In the genomic region with DNA sequence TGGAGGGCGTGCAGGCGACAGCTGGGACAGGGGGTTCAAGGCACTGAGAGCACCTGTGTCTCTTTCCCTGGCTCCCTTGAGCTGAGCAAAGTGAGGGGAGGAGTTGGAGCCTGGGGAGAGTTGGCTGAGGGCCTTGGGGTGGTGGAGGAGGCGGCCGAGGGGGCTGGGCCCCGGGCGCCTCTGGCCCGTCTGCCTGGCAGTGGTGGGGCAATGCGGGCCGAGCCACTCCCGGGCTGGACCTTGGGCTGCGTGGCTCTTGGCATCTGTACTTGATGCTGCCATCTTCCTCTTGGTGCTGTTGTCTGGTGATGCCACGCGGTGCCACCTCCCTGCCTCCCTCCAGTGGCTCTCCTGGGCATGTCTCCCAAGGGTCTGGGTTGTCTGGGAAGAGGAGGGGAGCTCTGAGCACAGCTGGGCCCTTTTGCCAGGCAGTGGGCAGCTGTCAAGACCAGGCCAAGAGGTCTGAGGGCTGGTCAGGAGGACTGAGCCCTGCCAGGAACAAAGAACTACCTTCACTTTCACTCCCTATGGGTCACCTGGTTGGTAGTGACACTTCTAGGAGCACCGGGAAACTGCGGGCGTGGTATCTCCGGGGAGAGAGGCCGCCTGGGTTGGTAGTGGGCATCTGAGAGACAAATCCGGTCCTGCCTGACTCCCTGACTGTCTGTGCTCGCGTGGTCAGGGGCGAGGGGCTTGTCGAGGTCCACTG, we compare ENCODE assay signal across 10 cellular contexts. TPM values are rescaled to one million over a fixed set of nuclear protein-coding genes. Genes with fewer than 3 reads are reported as not detected.
DNase-seq lines count a peak whose midpoint lies in the region; ATAC-seq and TF ChIP-seq lines count a peak whose summit lies in the region.
"Had no signal": no experiment of that assay in that cellular context is flagged by ENCODE, and none has a peak within 500 bp of the region (broad histone marks: within the 10 kb centered on the region; RNA-seq: fewer than 3 reads in every experiment).

No MANE protein-coding gene starts in this region.

- peak; percentile 51 for DNase-seq in activated effector memory CD4-positive, alpha-beta T cell treated with anti-CD3 and anti-CD28 coated beads, Interleukin-2, amount 50 U/mL, for 16 hours
- DNase-seq in activated effector memory CD4-positive, alpha-beta T cell treated with Interleukin-2 at 50 U/mL for 16 hours: no peak
- DNase-seq in kidney epithelial cell (ENCODE audit: low read depth) (no peak), substantia nigra (lab: John Stamatoyannopoulos, UW) (peak in 22 of 49 donors; percentile 15 to 66 (median 40)), cerebellum (ENCODE audit: low spot score) (no peak), NCI-H2171 treated with DMSO at 0.1 percent for 48 hours (lab: John Stamatoyannopoulos, UW) (no peak)
- no peak for DNase-seq in NK-92 treated with Interleukin-12 subunit alpha and Interleukin-12 subunit beta, amount 100 ng/mL, for 24 hours (lab: John Stamatoyannopoulos, UW)
- DNase-seq: esophagus squamous epithelium had no signal

- peak; percentile 11 for TF ChIP-seq CTCF in kidney epithelial cell (IDR thresholded peaks at IDR 0.05; ENCODE audit: insufficient read depth, low read length, poor library complexity, severe bottlenecking)

- ATAC-seq in SK-N-SH treated with all-trans-retinoic acid at 6 μM for 48 hours: peak; percentile 10; the same call in 1 of the 3 replicates
- ATAC-seq: left lung had no signal

- peaks cover 32% of the 10 kb centered on the region for H3K27me3 ChIP-seq in kidney epithelial cell (ENCODE audit: control insufficient read depth, insufficient read depth, low read length)

- H3K4me3 ChIP-seq in kidney epithelial cell (ENCODE audit: low read depth, low read length): no peak overlapping the region

- peak overlapping the region; percentile 74 for H3K27ac ChIP-seq in substantia nigra (ENCODE audit: low read depth, low read length, poor library complexity, severe bottlenecking)
- H3K27ac ChIP-seq: esophagus squamous epithelium, left lung had no signal

- H3K36me3 ChIP-seq in kidney epithelial cell (ENCODE audit: control insufficient read depth, insufficient read depth, low read length): no peaks in the 10 kb centered on the region
- H3K36me3 ChIP-seq: esophagus squamous epithelium, left lung had no signal

TF ChIP-seq in SK-N-SH treated with all-trans-retinoic acid at 6 μM for 48 hours, 23 proteins besides CTCF, POLR2A, EP300 and RAD21:
- TF ChIP-seq ARNTL (CRISPR knock-in tag; IDR thresholded peaks at IDR 0.05; ENCODE audit: borderline replicate concordance, low read depth) (no peak), BACH2 (CRISPR knock-in tag; IDR thresholded peaks at IDR 0.05; ENCODE audit: borderline replicate concordance) (no peak), ZFP30 (CRISPR knock-in tag; IDR thresholded peaks at IDR 0.05) (no peak), RARB (CRISPR knock-in tag; IDR thresholded peaks at IDR 0.05) (no peak), ZNF70 (CRISPR knock-in tag; IDR thresholded peaks at IDR 0.05) (no peak), ZNF8 (CRISPR knock-in tag; IDR thresholded peaks at IDR 0.05) (no peak), ESRRG (CRISPR knock-in tag; IDR thresholded peaks at IDR 0.05) (no peak), TOX (CRISPR knock-in tag; IDR thresholded peaks at IDR 0.05; ENCODE audit: borderline replicate concordance) (no peak), ZFP3 (CRISPR knock-in tag; IDR thresholded peaks at IDR 0.05) (no peak), CSDC2 (CRISPR knock-in tag; IDR thresholded peaks at IDR 0.05) (no peak), SNAI2 (CRISPR knock-in tag; IDR thresholded peaks at IDR 0.05) (no peak), ISL1 (CRISPR knock-in tag; IDR thresholded peaks at IDR 0.05) (no peak), ZC3H10 (CRISPR knock-in tag; IDR thresholded peaks at IDR 0.05) (no peak), OSR1 (CRISPR knock-in tag; IDR thresholded peaks at IDR 0.05) (no peak), TCF4 (CRISPR knock-in tag; IDR thresholded peaks at IDR 0.05; ENCODE audit: borderline replicate concordance) (no peak), CSRNP3 (CRISPR knock-in tag; IDR thresholded peaks at IDR 0.05) (no peak), PPARA (CRISPR knock-in tag; IDR thresholded peaks at IDR 0.05; ENCODE audit: borderline replicate concordance) (no peak)
- TF ChIP-seq, protein P1, sequence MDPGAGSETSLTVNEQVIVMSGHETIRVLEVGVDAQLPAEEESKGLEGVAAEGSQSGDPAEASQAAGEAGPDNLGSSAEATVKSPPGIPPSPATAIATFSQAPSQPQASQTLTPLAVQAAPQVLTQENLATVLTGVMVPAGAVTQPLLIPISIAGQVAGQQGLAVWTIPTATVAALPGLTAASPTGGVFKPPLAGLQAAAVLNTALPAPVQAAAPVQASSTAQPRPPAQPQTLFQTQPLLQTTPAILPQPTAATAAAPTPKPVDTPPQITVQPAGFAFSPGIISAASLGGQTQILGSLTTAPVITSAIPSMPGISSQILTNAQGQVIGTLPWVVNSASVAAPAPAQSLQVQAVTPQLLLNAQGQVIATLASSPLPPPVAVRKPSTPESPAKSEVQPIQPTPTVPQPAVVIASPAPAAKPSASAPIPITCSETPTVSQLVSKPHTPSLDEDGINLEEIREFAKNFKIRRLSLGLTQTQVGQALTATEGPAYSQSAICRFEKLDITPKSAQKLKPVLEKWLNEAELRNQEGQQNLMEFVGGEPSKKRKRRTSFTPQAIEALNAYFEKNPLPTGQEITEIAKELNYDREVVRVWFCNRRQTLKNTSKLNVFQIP (CRISPR knock-in tag; IDR thresholded peaks at IDR 0.05; ENCODE audit: borderline replicate concordance, low read depth): no peak
- TF ChIP-seq, protein P2, sequence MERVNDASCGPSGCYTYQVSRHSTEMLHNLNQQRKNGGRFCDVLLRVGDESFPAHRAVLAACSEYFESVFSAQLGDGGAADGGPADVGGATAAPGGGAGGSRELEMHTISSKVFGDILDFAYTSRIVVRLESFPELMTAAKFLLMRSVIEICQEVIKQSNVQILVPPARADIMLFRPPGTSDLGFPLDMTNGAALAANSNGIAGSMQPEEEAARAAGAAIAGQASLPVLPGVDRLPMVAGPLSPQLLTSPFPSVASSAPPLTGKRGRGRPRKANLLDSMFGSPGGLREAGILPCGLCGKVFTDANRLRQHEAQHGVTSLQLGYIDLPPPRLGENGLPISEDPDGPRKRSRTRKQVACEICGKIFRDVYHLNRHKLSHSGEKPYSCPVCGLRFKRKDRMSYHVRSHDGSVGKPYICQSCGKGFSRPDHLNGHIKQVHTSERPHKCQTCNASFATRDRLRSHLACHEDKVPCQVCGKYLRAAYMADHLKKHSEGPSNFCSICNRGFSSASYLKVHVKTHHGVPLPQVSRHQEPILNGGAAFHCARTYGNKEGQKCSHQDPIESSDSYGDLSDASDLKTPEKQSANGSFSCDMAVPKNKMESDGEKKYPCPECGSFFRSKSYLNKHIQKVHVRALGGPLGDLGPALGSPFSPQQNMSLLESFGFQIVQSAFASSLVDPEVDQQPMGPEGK (CRISPR knock-in tag; IDR thresholded peaks at IDR 0.05; ENCODE audit: borderline replicate concordance): no peak
- TF ChIP-seq, protein P3, sequence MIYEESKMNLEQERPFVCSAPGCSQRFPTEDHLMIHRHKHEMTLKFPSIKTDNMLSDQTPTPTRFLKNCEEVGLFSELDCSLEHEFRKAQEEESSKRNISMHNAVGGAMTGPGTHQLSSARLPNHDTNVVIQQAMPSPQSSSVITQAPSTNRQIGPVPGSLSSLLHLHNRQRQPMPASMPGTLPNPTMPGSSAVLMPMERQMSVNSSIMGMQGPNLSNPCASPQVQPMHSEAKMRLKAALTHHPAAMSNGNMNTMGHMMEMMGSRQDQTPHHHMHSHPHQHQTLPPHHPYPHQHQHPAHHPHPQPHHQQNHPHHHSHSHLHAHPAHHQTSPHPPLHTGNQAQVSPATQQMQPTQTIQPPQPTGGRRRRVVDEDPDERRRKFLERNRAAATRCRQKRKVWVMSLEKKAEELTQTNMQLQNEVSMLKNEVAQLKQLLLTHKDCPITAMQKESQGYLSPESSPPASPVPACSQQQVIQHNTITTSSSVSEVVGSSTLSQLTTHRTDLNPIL (CRISPR knock-in tag; IDR thresholded peaks at IDR 0.05; ENCODE audit: low read depth): no peak

RNA-seq across cellular contexts. Expression of gene GRIK4, which starts 1.3 kb away (rescaled TPM):
- 0.14 and 0.17 TPM in 2 replicates for total RNA-seq in kidney epithelial cell
- total RNA-seq in cerebellum: 9.1 TPM
